Comparison of ENCODE assay signal across 8 cellular contexts in the genomic region with DNA sequence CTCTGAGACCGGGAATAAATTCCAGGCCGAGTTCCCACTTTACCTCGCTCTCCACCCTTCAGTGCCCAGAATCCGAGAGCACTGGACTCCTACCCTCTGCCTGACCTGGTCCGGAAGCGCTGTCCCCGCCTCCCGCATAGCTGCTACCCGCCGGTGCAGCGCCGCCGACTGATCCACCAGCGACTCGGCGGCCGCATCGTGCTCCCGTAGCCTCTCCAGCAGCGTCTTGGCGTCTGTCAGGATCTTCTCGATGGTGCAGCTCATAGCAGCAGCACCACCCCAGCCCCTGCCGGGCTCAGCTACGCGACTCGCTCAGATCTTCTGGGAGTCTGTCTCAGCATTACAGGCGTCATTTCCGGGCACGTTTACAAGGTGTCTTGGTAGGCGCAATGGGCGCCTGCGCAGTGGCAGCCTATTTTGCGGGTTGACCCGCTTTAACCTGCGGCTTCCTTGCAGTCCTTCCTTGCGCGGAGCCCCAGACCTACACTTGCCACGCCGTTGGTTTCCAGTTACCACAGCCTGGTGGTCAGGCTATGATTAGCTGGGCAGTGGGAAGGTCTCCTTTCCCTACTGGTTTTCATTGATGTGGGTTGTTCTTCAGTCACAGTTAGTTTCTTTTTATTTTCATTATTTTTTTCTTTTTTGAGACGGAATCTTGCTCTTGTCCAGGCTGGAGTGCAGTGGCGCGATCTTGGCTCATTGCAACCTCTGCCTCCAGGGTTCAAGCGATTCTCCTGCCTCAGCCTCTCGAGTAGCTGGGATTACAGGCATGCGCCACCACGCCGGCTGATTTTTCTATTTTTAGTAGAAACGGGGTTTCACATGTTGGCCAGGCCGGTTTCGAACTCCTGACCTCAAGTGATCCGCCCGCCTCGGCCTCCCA. TPM values are rescaled to one million over a fixed set of nuclear protein-coding genes. Genes with fewer than 3 reads are reported as not detected.
DNase-seq lines count a peak whose midpoint lies in the region; ATAC-seq and TF ChIP-seq lines count a peak whose summit lies in the region.

A gene (minus strand): TSS at position 342 of the 883 bp plus-strand sequence. CDS start 78 bp downstream, at position 264.

- CTCF ChIA-PET in activated CD4-positive, alpha-beta T cell treated with anti-CD3 and anti-CD28 coated beads for 36 hours (lab: Charles Lee) = interaction anchor here (0.6 to 1.2 kb wide), 2 partner anchors 65 to 1708 kb away, joined by 3 to 4 read pairs; no protein-coding TSS in a partner anchor

- POLR2A ChIA-PET in activated CD4-positive, alpha-beta T cell treated with anti-CD3 and anti-CD28 coated beads for 36 hours (lab: Charles Lee) = interaction anchor here (0.6 to 1.0 kb wide), 3 partner anchors 64 to 139 kb away, joined by 3 to 5 read pairs (median 4); a partner anchor contains a TSS

- H3K4me3 ChIP-seq in choroid plexus epithelial cell (ENCODE audit: low read depth, low read length) = peak within 1 kb of the TSS; percentile 90

- intact Hi-C loops in activated CD4-positive, alpha-beta T cell treated with anti-CD3 and anti-CD28 coated beads for 36 hours (cut with DNase I, micrococcal nuclease) = loop anchor here (1.0 to 2.0 kb wide), 8 partner anchors 22 to 434 kb away; a partner anchor contains a TSS

- H3K27ac Mint-ChIP-seq in activated CD4-positive, alpha-beta T cell treated with anti-CD3 and anti-CD28 coated beads for 36 hours = peak within 1 kb of the TSS; percentile 97

- ATAC-seq in HG03442 (IDR thresholded peaks at IDR 0.05; ENCODE audit: unreplicated experiment) = peak; percentile 99
- peak; percentile 100 for ATAC-seq in activated CD4-positive, alpha-beta T cell treated with anti-CD3 and anti-CD28 coated beads for 36 hours

- H3K4me3 Mint-ChIP-seq in activated CD4-positive, alpha-beta T cell treated with anti-CD3 and anti-CD28 coated beads for 36 hours = peak within 1 kb of the TSS; percentile 100

- H3K4me1 Mint-ChIP-seq in activated CD4-positive, alpha-beta T cell treated with anti-CD3 and anti-CD28 coated beads for 36 hours = peaks cover 21% of the 10 kb centered on the region

- H3K27me3 Mint-ChIP-seq in activated CD4-positive, alpha-beta T cell treated with anti-CD3 and anti-CD28 coated beads for 36 hours = no peaks in the 10 kb centered on the region

- DNase-seq in Ammon's horn (ENCODE audit: low spot score) (peak; percentile 94), GM19238 (ENCODE audit: insufficient read length, low spot score) (peak; percentile 81), NCI-H510A treated with DMSO at 0.1 percent for 48 hours (lab: John Stamatoyannopoulos, UW) (peak; percentile 93), choroid plexus epithelial cell (ENCODE audit: low read depth) (peak; percentile 98), kidney glomerular epithelial cell (lab: John Stamatoyannopoulos, UW) (peak; percentile 94)
- peak; percentile 96 for DNase-seq in activated CD4-positive, alpha-beta T cell treated with anti-CD3 and anti-CD28 coated beads for 36 hours
- DNase-seq in stimulated activated CD4-positive, alpha-beta T cell treated with anti-CD3 and anti-CD28 coated beads, Interleukin-1b, Interleukin-23, amount 100 ng/mL, for 1 hour (ENCODE audit: low read depth in 2 of 2) = peak; percentile 75 to 80

- no peaks in the 10 kb centered on the region for H3K9me3 Mint-ChIP-seq in activated CD4-positive, alpha-beta T cell treated with anti-CD3 and anti-CD28 coated beads for 36 hours (ENCODE audit: low read depth)

- H3K36me3 Mint-ChIP-seq in activated CD4-positive, alpha-beta T cell treated with anti-CD3 and anti-CD28 coated beads for 36 hours (ENCODE audit: low read depth) = peaks cover 27% of the 10 kb centered on the region

- TF ChIP-seq CTCF in choroid plexus epithelial cell (conservative IDR thresholded peaks at IDR 0.05; ENCODE audit: low read depth, low read length) = peak; percentile 5

RNA-seq across cellular contexts. Expression of the gene that starts here (rescaled TPM):
- total RNA-seq in activated CD4-positive, alpha-beta T cell treated with anti-CD3 and anti-CD28 coated beads for 36 hours = 10 to 100 TPM; 56.9 to 67.2 TPM

Comparison
In these comparisons a context has a peak if more than half of its experiments do, and no peak if none do; other contexts are left out.
1. Peak in every context shown above with its lines: DNase-seq, ATAC-seq and H3K4me3 ChIP-seq.